ENCODE assay signal across 16 cellular contexts in genomic region chr7:79713281-79713680, GRCh38.
A peak's percentile ranks its signal among the peaks of the same experiment; 100 is the strongest.
DNase-seq lines count a peak whose midpoint lies in the region; ATAC-seq lines count a peak whose summit lies in the region.
"Had no signal": no experiment of that assay in that cellular context is flagged by ENCODE, and none has a peak within 500 bp of the region (broad histone marks: within the 10 kb centered on the region; RNA-seq: fewer than 3 reads in every experiment).

No MANE protein-coding gene starts in this region.

- no peaks in the 10 kb centered on the region for H3K9me3 Mint-ChIP-seq in activated naive CD8-positive, alpha-beta T cell treated with anti-CD3 and anti-CD28 coated beads for 36 hours

- peak; percentile 10 for DNase-seq in Ammon's horn (ENCODE audit: low spot score)
- DNase-seq in G401 (ENCODE audit: low spot score), result peak; percentile 79
- DNase-seq in NCI-H446 (lab: John Stamatoyannopoulos, UW), result peak; percentile 7 to 43
- DNase-seq in cerebellum (ENCODE audit: low spot score), result peak; percentile 23
- DNase-seq in activated CD4-positive, alpha-beta T cell treated with anti-CD3 and anti-CD28 coated beads for 48 hours, result no peak
- DNase-seq in activated naive CD8-positive, alpha-beta T cell treated with anti-CD3 and anti-CD28 coated beads for 36 hours, result no peak
- DNase-seq: BE2C; CD4-positive, CD25-positive, alpha-beta regulatory T cell; CD8-positive, alpha-beta memory T cell; COR-L47; DMS79 treated with DMSO at 0.1 percent for 48 hours; GM23248; IMR-90 had no signal

- ATAC-seq in GM21786 (IDR thresholded peaks at IDR 0.05; ENCODE audit: unreplicated experiment), result no peak
- ATAC-seq: GM12878, K562 had no signal

- H3K27me3 Mint-ChIP-seq in activated naive CD8-positive, alpha-beta T cell treated with anti-CD3 and anti-CD28 coated beads for 36 hours, result peaks cover 2% of the 10 kb centered on the region
- H3K27me3 Mint-ChIP-seq: CD4-positive, CD25-positive, alpha-beta regulatory T cell had no signal

- H3K36me3 Mint-ChIP-seq in activated naive CD8-positive, alpha-beta T cell treated with anti-CD3 and anti-CD28 coated beads for 36 hours, result no peaks in the 10 kb centered on the region
- H3K36me3 Mint-ChIP-seq: CD4-positive, CD25-positive, alpha-beta regulatory T cell had no signal

- no peak overlapping the region for H3K27ac Mint-ChIP-seq in activated naive CD8-positive, alpha-beta T cell treated with anti-CD3 and anti-CD28 coated beads for 36 hours
- H3K27ac Mint-ChIP-seq: CD4-positive, CD25-positive, alpha-beta regulatory T cell; CD8-positive, alpha-beta memory T cell had no signal

- no peaks in the 10 kb centered on the region for H3K4me1 Mint-ChIP-seq in activated naive CD8-positive, alpha-beta T cell treated with anti-CD3 and anti-CD28 coated beads for 36 hours
- H3K4me1 Mint-ChIP-seq: CD4-positive, CD25-positive, alpha-beta regulatory T cell; CD8-positive, alpha-beta memory T cell had no signal

- H3K4me3 Mint-ChIP-seq in activated naive CD8-positive, alpha-beta T cell treated with anti-CD3 and anti-CD28 coated beads for 36 hours, result no peak overlapping the region
- H3K4me3 Mint-ChIP-seq: CD4-positive, CD25-positive, alpha-beta regulatory T cell; CD8-positive, alpha-beta memory T cell had no signal

- in situ Hi-C loops in G401 (cut with HindIII; ENCODE audit: low sequenced_read_pairs), result no loop called here

Comparison
In these comparisons a context has a peak if more than half of its experiments do, and no peak if none do; other contexts are left out.
1. DNase-seq: peak in Ammon's horn (single experiment), G401 (single experiment), NCI-H446 (2 of 2) and cerebellum (single experiment); none in activated CD4-positive, alpha-beta T cell treated with anti-CD3 and anti-CD28 coated beads for 48 hours (single experiment) and activated naive CD8-positive, alpha-beta T cell treated with anti-CD3 and anti-CD28 coated beads for 36 hours (single experiment).